26 cellular contexts compared by ENCODE assay signal in the genomic region with DNA sequence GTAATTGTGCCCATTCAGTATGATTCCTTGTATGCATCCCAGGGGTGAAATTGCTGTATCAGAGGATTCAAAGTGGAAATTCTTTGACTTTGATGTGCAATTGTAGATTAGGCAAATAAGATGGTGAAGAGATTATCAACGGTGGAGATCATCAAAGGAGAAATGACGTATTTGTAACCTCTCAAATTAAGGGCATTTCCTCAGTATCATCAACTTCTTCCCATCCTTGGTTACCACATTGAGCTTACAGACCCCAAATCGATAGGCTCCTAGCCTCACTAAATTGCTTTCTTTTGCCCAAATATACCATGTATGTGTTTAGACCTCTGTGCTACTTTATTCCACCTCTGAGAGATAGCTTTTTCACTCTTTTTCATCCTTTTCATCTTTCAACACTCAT.
DNase-seq lines count a peak whose midpoint lies in the region; ATAC-seq, FAIRE-seq and TF ChIP-seq lines count a peak whose summit lies in the region.
"Had no signal": no experiment of that assay in that cellular context is flagged by ENCODE, and none has a peak within 500 bp of the region (broad histone marks: within the 10 kb centered on the region; RNA-seq: fewer than 3 reads in every experiment).

No MANE protein-coding gene starts in this region.

- H3K27ac ChIP-seq in BLaER1 treated with 17β-estradiol and CSF1 and Interleukin-3, amounts not matched to agents 10 nM and 100 nM, result peak overlapping the region in 9 of 11 experiments; percentile 42 to 80 (median 64); a peak in 17 of 22 replicates
- peak overlapping the region; percentile 74 for H3K27ac ChIP-seq in effector memory CD4-positive, alpha-beta T cell (ENCODE audit: insufficient read depth, low read length, poor library complexity, severe bottlenecking)
- H3K27ac ChIP-seq in heart left ventricle, result peak overlapping the region in 1 of 12 donors; percentile 64
- H3K27ac ChIP-seq: 22Rv1, neutrophil, SK-N-MC, vagina had no signal

- no peak for FAIRE-seq in RCC 7860 (lab: Jason Lieb, UNC)
- FAIRE-seq: astrocyte had no signal

- peak overlapping the region; percentile 22 for H3K4me3 Mint-ChIP-seq in T-helper 1 cell treated with Interleukin-12 subunit alpha and Interleukin-12 subunit beta and Interleukin-4 antibody, amounts not matched to agents 30 μg/mL and 1 μg/mL, for 36 hours
- H3K4me3 Mint-ChIP-seq in activated CD4-positive, alpha-beta memory T cell treated with anti-CD3 and anti-CD28 coated beads, Interleukin-2, amount 10 ng/mL, durations not matched to agents 7 days and 5 days, result no peak overlapping the region
- H3K4me3 Mint-ChIP-seq: activated naive CD4-positive, alpha-beta T cell treated with anti-CD3 and anti-CD28 coated beads for 36 hours; dendritic cell treated with granulocyte-macrophage colony-stimulating factor and Interleukin-4, amounts not matched to agents 40 ng/mL and 50 ng/mL, for 4 days; memory B cell had no signal

- peaks cover 0 to 20% (median 10%) of the 10 kb centered on the region in 11 experiments; a peak in 10 of 22 replicates for H3K9me3 ChIP-seq in BLaER1 treated with 17β-estradiol and CSF1 and Interleukin-3, amounts not matched to agents 10 nM and 100 nM (replicated peaks in 1 of 11)
- H3K9me3 ChIP-seq in effector memory CD4-positive, alpha-beta T cell (ENCODE audit: control insufficient read depth, low read length), result no peaks in the 10 kb centered on the region
- H3K9me3 ChIP-seq in heart left ventricle, result no peaks in the 10 kb centered on the region
- H3K9me3 ChIP-seq: MG63, neutrophil, vagina had no signal

- intact Hi-C loops in heart left ventricle (cut with DNase I), result no loop called here

- WGBS in heart left ventricle, 4 donors, result 47 to 68% (median 63%) methylated on average over 3 of the region's 3 CpGs

- H3K4me3 ChIP-seq in BLaER1 treated with 17β-estradiol and CSF1 and Interleukin-3, amounts not matched to agents 10 nM and 100 nM, result no peak overlapping the region
- peak overlapping the region; percentile 7 for H3K4me3 ChIP-seq in effector memory CD4-positive, alpha-beta T cell (ENCODE audit: insufficient read depth, low read depth, low read length, poor library complexity, severe bottlenecking)
- H3K4me3 ChIP-seq in heart left ventricle, result no peak overlapping the region
- H3K4me3 ChIP-seq: MG63, SK-N-MC, vagina had no signal

- peaks cover 38% of the 10 kb centered on the region for H3K4me1 Mint-ChIP-seq in T-helper 1 cell treated with Interleukin-12 subunit alpha and Interleukin-12 subunit beta and Interleukin-4 antibody, amounts not matched to agents 30 μg/mL and 1 μg/mL, for 36 hours (ENCODE audit: low read depth)
- peaks cover 54% of the 10 kb centered on the region for H3K4me1 Mint-ChIP-seq in activated CD4-positive, alpha-beta memory T cell treated with anti-CD3 and anti-CD28 coated beads, Interleukin-2, amount 10 ng/mL, durations not matched to agents 7 days and 5 days

- peaks cover 0 to 3% (median 0%) of the 10 kb centered on the region in 11 experiments; a peak in 1 of 22 replicates for H3K36me3 ChIP-seq in BLaER1 treated with 17β-estradiol and CSF1 and Interleukin-3, amounts not matched to agents 10 nM and 100 nM
- H3K36me3 ChIP-seq in effector memory CD4-positive, alpha-beta T cell (ENCODE audit: control insufficient read depth, insufficient read depth, low read length), result no peaks in the 10 kb centered on the region
- no peaks in the 10 kb centered on the region for H3K36me3 ChIP-seq in heart left ventricle
- H3K36me3 ChIP-seq: MG63, neutrophil, vagina had no signal

- no peak for TF ChIP-seq CTCF in heart left ventricle (IDR thresholded peaks at IDR 0.05)

- H3K36me3 Mint-ChIP-seq in T-helper 1 cell treated with Interleukin-12 subunit alpha and Interleukin-12 subunit beta and Interleukin-4 antibody, amounts not matched to agents 30 μg/mL and 1 μg/mL, for 36 hours (ENCODE audit: low read depth), result no peaks in the 10 kb centered on the region
- H3K36me3 Mint-ChIP-seq in activated CD4-positive, alpha-beta memory T cell treated with anti-CD3 and anti-CD28 coated beads, Interleukin-2, amount 10 ng/mL, durations not matched to agents 7 days and 5 days (ENCODE audit: low read depth), result peaks cover 13% of the 10 kb centered on the region
- H3K36me3 Mint-ChIP-seq: memory B cell had no signal

- no peaks in the 10 kb centered on the region for H3K27me3 Mint-ChIP-seq in T-helper 1 cell treated with Interleukin-12 subunit alpha and Interleukin-12 subunit beta and Interleukin-4 antibody, amounts not matched to agents 30 μg/mL and 1 μg/mL, for 36 hours (ENCODE audit: low read depth)
- H3K27me3 Mint-ChIP-seq in activated CD4-positive, alpha-beta memory T cell treated with anti-CD3 and anti-CD28 coated beads, Interleukin-2, amount 10 ng/mL, durations not matched to agents 7 days and 5 days, result no peaks in the 10 kb centered on the region
- H3K27me3 Mint-ChIP-seq: memory B cell had no signal

- H3K27ac Mint-ChIP-seq in T-helper 1 cell treated with Interleukin-12 subunit alpha and Interleukin-12 subunit beta and Interleukin-4 antibody, amounts not matched to agents 30 μg/mL and 1 μg/mL, for 36 hours, result peak overlapping the region; percentile 49
- H3K27ac Mint-ChIP-seq in activated CD4-positive, alpha-beta memory T cell treated with anti-CD3 and anti-CD28 coated beads, Interleukin-2, amount 10 ng/mL, durations not matched to agents 7 days and 5 days, result peak overlapping the region; percentile 29
- H3K27ac Mint-ChIP-seq: dendritic cell treated with granulocyte-macrophage colony-stimulating factor and Interleukin-4, amounts not matched to agents 40 ng/mL and 50 ng/mL, for 4 days; memory B cell; progenitor cell of endocrine pancreas had no signal

- H3K4me1 ChIP-seq in BLaER1 treated with 17β-estradiol and CSF1 and Interleukin-3, amounts not matched to agents 10 nM and 100 nM, result peaks cover 0 to 49% (median 24%) of the 10 kb centered on the region in 10 experiments; a peak in 16 of 20 replicates
- H3K4me1 ChIP-seq in effector memory CD4-positive, alpha-beta T cell (ENCODE audit: control insufficient read depth, insufficient read depth, low read length, poor library complexity, severe bottlenecking), result peaks cover 48% of the 10 kb centered on the region
- peaks cover 0 to 26% (median 0%) of the 10 kb centered on the region in 12 donors for H3K4me1 ChIP-seq in heart left ventricle
- H3K4me1 ChIP-seq: vagina had no signal

- H3K4me2 ChIP-seq in BLaER1 treated with 17β-estradiol and CSF1 and Interleukin-3, amounts not matched to agents 10 nM and 100 nM, result peak overlapping the region in 8 of 11 experiments; percentile 13 to 71 (median 42); a peak in 13 of 22 replicates

- H3K9ac ChIP-seq in BLaER1 treated with 17β-estradiol and CSF1 and Interleukin-3, amounts not matched to agents 10 nM and 100 nM, result peak overlapping the region in 1 of 11 experiments; percentile 22; a peak in 2 of 22 replicates

- POLR2A ChIA-PET in activated CD4-positive, alpha-beta memory T cell treated with anti-CD3 and anti-CD28 coated beads, Interleukin-2, amount 10 ng/mL, durations not matched to agents 7 days and 5 days (lab: Charles Lee), result interaction anchor here (1.0 kb wide), 1 partner anchor 18 kb away, joined by 3 read pairs; no protein-coding TSS in a partner anchor

- no peaks in the 10 kb centered on the region for H3K27me3 ChIP-seq in BLaER1 treated with 17β-estradiol and CSF1 and Interleukin-3, amounts not matched to agents 10 nM and 100 nM
- H3K27me3 ChIP-seq in effector memory CD4-positive, alpha-beta T cell (replicated peaks; ENCODE audit: control insufficient read depth, insufficient read depth, low read length, poor library complexity, severe bottlenecking), result no peaks in the 10 kb centered on the region
- no peaks in the 10 kb centered on the region for H3K27me3 ChIP-seq in heart left ventricle
- H3K27me3 ChIP-seq: neutrophil, vagina had no signal

- H3K9me3 Mint-ChIP-seq in T-helper 1 cell treated with Interleukin-12 subunit alpha and Interleukin-12 subunit beta and Interleukin-4 antibody, amounts not matched to agents 30 μg/mL and 1 μg/mL, for 36 hours, result no peaks in the 10 kb centered on the region
- H3K9me3 Mint-ChIP-seq in activated CD4-positive, alpha-beta memory T cell treated with anti-CD3 and anti-CD28 coated beads, Interleukin-2, amount 10 ng/mL, durations not matched to agents 7 days and 5 days, result peaks cover 5% of the 10 kb centered on the region

- DNase-seq in T-helper 1 cell (no peak), RCC 7860 (ENCODE audit: low spot score) (no peak), heart left ventricle (no peak), erythroblast (lab: John Stamatoyannopoulos, UW) (no peak)
- DNase-seq in activated CD4-positive, alpha-beta memory T cell treated with anti-CD3 and anti-CD28 coated beads, Interleukin-2, amount 10 ng/mL, durations not matched to agents 7 days and 5 days, result no peak
- no peak for DNase-seq in effector memory CD4-positive, alpha-beta T cell
- DNase-seq: activated CD4-positive, alpha-beta T cell treated with anti-CD3 and anti-CD28 coated beads for 48 hours; activated naive CD4-positive, alpha-beta T cell treated with anti-CD3 and anti-CD28 coated beads for 36 hours; DMS153; hypothalamus; KG1; MG63; NCI-H1417 treated with DMSO at 0.1 percent for 48 hours; NCI-H2081 treated with DMSO at 0.1 percent for 48 hours; NCI-H774; stimulated activated CD4-positive, alpha-beta T cell treated with anti-CD3 and anti-CD28 coated beads, Interleukin-15, amount 100 ng/mL, for 24 hours had no signal

- CTCF ChIA-PET in activated CD4-positive, alpha-beta memory T cell treated with anti-CD3 and anti-CD28 coated beads, Interleukin-2, amount 10 ng/mL, durations not matched to agents 7 days and 5 days (lab: Charles Lee), result no interaction called here

- no peaks in the 10 kb centered on the region for H4K20me1 ChIP-seq in BLaER1 treated with 17β-estradiol and CSF1 and Interleukin-3, amounts not matched to agents 10 nM and 100 nM

- no peak for TF ChIP-seq POLR2A in heart left ventricle (IDR thresholded peaks at IDR 0.05)
- TF ChIP-seq POLR2A in erythroblast (IDR thresholded peaks at IDR 0.05; ENCODE audit: low read length), result no peak

- ATAC-seq in heart left ventricle, result no peak
